In the genomic region with DNA sequence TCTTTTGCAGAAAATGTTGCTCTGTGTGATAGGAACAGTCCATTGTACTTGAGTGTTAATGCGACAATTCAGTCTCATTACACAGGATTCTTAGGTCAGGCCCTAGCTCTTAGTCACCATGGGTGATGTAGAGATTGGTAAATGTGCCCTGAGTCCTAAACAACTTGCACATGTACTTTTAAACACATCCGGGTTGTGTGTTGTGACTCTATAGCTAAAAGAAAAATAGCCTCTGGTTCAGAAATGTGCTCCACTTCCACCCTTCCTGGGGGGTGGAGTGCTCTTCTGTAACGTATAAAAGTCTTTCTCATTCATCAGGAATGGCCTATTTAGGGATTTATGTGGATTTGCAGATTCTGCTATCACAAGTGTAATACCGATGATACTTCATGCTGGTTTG, we compare ENCODE assay signal across 22 cellular contexts. TPM values are rescaled to one million over a fixed set of nuclear protein-coding genes. Genes with fewer than 3 reads are reported as not detected.
DNase-seq lines count a peak whose midpoint lies in the region; TF ChIP-seq lines count a peak whose summit lies in the region.
"Had no signal": no experiment of that assay in that cellular context is flagged by ENCODE, and none has a peak within 500 bp of the region (broad histone marks: within the 10 kb centered on the region; RNA-seq: fewer than 3 reads in every experiment).

No MANE protein-coding gene starts in this region.

- H4K20me1 ChIP-seq in GM23248 (ENCODE audit: insufficient read depth) (no peaks in the 10 kb centered on the region), fibroblast of lung (ENCODE audit: control insufficient read depth, extremely low read depth, insufficient read depth, low read length) (no peaks in the 10 kb centered on the region)

- peaks cover 22% of the 10 kb centered on the region for H3K79me2 ChIP-seq in GM23248 (ENCODE audit: insufficient read depth)
- H3K79me2 ChIP-seq in fibroblast of lung (ENCODE audit: control insufficient read depth, insufficient read depth, low read length) = peaks cover 22% of the 10 kb centered on the region

- H3K36me3 ChIP-seq in GM23248 (ENCODE audit: low read depth) (no peaks in the 10 kb centered on the region), fibroblast of lung (ENCODE audit: control insufficient read depth, insufficient read depth, low read length) (no peaks in the 10 kb centered on the region), sigmoid colon (no peaks in the 10 kb centered on the region), transverse colon (no peaks in the 10 kb centered on the region)
- H3K36me3 ChIP-seq: breast epithelium, left lung, neural progenitor cell had no signal

- H3K27ac ChIP-seq in GM23248 = peak overlapping the region; percentile 71
- no peak overlapping the region for H3K27ac ChIP-seq in fibroblast of lung (ENCODE audit: insufficient read depth, low read length)
- H3K27ac ChIP-seq in sigmoid colon = no peak overlapping the region
- H3K27ac ChIP-seq in transverse colon = no peak overlapping the region
- H3K27ac ChIP-seq: BLaER1 treated with 17β-estradiol and CSF1 and Interleukin-3, amounts not matched to agents 10 nM and 100 nM; breast epithelium; left lung; neural progenitor cell; psoas muscle had no signal

- H3K27me3 ChIP-seq in GM23248 (replicated peaks; ENCODE audit: insufficient read depth) (no peaks in the 10 kb centered on the region), fibroblast of lung (ENCODE audit: control insufficient read depth, insufficient read depth, low read length) (no peaks in the 10 kb centered on the region), sigmoid colon (no peaks in the 10 kb centered on the region), transverse colon (no peaks in the 10 kb centered on the region)
- H3K27me3 ChIP-seq: breast epithelium had no signal

- H3K4me3 ChIP-seq in GM23248 (0 out of 2 replicates have a peak overlapping the region, but pooled peaks have one; percentile 12), fibroblast of lung (replicated peaks in 1 of 4; ENCODE audit: control extremely low read depth in 1 of 4, insufficient read depth in 1 of 4, low read depth in 3 of 4, low read length in 4 of 4) (no peak overlapping the region), skeletal muscle cell (ENCODE audit: low read depth, low read length) (no peak overlapping the region), sigmoid colon (no peak overlapping the region), transverse colon (no peak overlapping the region)
- H3K4me3 ChIP-seq: BLaER1 treated with 17β-estradiol and CSF1 and Interleukin-3, amounts not matched to agents 10 nM and 100 nM; breast epithelium; left lung; neural progenitor cell; psoas muscle; spleen had no signal

- no peaks in the 10 kb centered on the region for H3K9me3 ChIP-seq in GM23248 (ENCODE audit: low read depth)
- H3K9me3 ChIP-seq in fibroblast of lung (ENCODE audit: control insufficient read depth, insufficient read depth, low read depth, low read length) = no peaks in the 10 kb centered on the region
- H3K9me3 ChIP-seq in sigmoid colon = no peaks in the 10 kb centered on the region
- H3K9me3 ChIP-seq in transverse colon = no peaks in the 10 kb centered on the region
- H3K9me3 ChIP-seq: BLaER1 treated with 17β-estradiol and CSF1 and Interleukin-3, amounts not matched to agents 10 nM and 100 nM; breast epithelium; left lung; psoas muscle; spleen had no signal

- TF ChIP-seq CTCF in fibroblast of lung (conservative IDR thresholded peaks at IDR 0.05 in 1 of 2, IDR thresholded peaks at IDR 0.05 in 1 of 2; ENCODE audit: low read depth in 1 of 2, low read length in 2 of 2) (no peak), sigmoid colon (IDR thresholded peaks at IDR 0.05) (no peak), transverse colon (IDR thresholded peaks at IDR 0.05) (no peak)

- peaks cover 43% of the 10 kb centered on the region for H3K4me1 ChIP-seq in GM23248 (ENCODE audit: insufficient read depth)
- peaks cover 14% of the 10 kb centered on the region for H3K4me1 ChIP-seq in fibroblast of lung (ENCODE audit: control insufficient read depth, extremely low read depth, insufficient read depth, low read length)
- peaks cover 0 to 47% (median 33%) of the 10 kb centered on the region in 4 donors for H3K4me1 ChIP-seq in sigmoid colon
- peaks cover 0 to 28% (median 15%) of the 10 kb centered on the region in 4 donors for H3K4me1 ChIP-seq in transverse colon
- H3K4me1 ChIP-seq: psoas muscle had no signal

- DNase-seq in GM23248 (peak; percentile 86), amniotic epithelial cell (ENCODE audit: low read depth) (peak; percentile 24), fibroblast of lung (ENCODE audit: low read depth in 2 of 2) (peak; percentile 54 to 70), skeletal muscle cell (ENCODE audit: low read depth) (peak; percentile 38), sigmoid colon (no peak), transverse colon (no peak)
- no peak for DNase-seq in effector CD4-positive, alpha-beta T cell
- DNase-seq: erythroblast; KG1; left lung; midbrain; NCI-H1694 treated with DMSO at 0.1 percent for 48 hours; NCI-H69; psoas muscle; spleen; stimulated activated CD4-positive, alpha-beta T cell treated with anti-CD3 and anti-CD28 coated beads, Interleukin-4, amount 100 ng/mL, for 4 hours; stimulated activated naive CD8-positive, alpha-beta T cell treated with anti-CD3 and anti-CD28 coated beads, Interleukin-15, amount 100 ng/mL, for 72 hours; SW 1271; trophoblast cell had no signal

- peak overlapping the region; percentile 19 for H3K4me2 ChIP-seq in GM23248 (ENCODE audit: unreplicated experiment)
- H3K4me2 ChIP-seq in fibroblast of lung (ENCODE audit: extremely low read depth, insufficient read depth, low read length) = no peak overlapping the region
- H3K4me2 ChIP-seq: neural progenitor cell had no signal

- in situ Hi-C loops in GM23248 (cut with MboI) (no loop called here), transverse colon (cut with MboI; ENCODE audit: low pct_ligation_motif_present in 1 of 4, low pct_unique_long_range_greater_than_20kb in 1 of 4, low sequenced_read_pairs in 3 of 4) (no loop called here)

- no peaks in the 10 kb centered on the region for H3K9me2 ChIP-seq in GM23248 (ENCODE audit: insufficient read depth)

- 0 out of 2 replicates have a peak overlapping the region, but pooled peaks have one; percentile 3 for H2AFZ ChIP-seq in GM23248
- H2AFZ ChIP-seq in fibroblast of lung (ENCODE audit: low read length) = no peak overlapping the region
- H2AFZ ChIP-seq: neural progenitor cell had no signal

- H3F3A ChIP-seq in GM23248 (ENCODE audit: insufficient read depth) = peaks cover 43% of the 10 kb centered on the region

- H3K9ac ChIP-seq in GM23248 (peak overlapping the region; percentile 23; the same call in 1 of the 2 replicates), fibroblast of lung (ENCODE audit: insufficient read depth, low read length) (no peak overlapping the region)
- H3K9ac ChIP-seq: BLaER1 treated with 17β-estradiol and CSF1 and Interleukin-3, amounts not matched to agents 10 nM and 100 nM; neural progenitor cell had no signal

- intact Hi-C loops in sigmoid colon (cut with DNase I) (no loop called here), transverse colon (cut with DNase I; ENCODE audit: low total_unique reads) (loop anchor here (10.0 kb wide), 1 partner anchor 59 kb away; no protein-coding TSS in a partner anchor)

- 8 to 12% methylated on average over 4 of the region's 4 CpGs for WGBS in GM23248 (ENCODE audit: low coverage in 1 of 2, low lambda C conversion rate in 2 of 2, missing lambda C conversion rate in 2 of 2), 2 experiments
- 57 to 80% methylated on average over 4 of the region's 4 CpGs for WGBS in sigmoid colon, 2 donors
- WGBS in transverse colon (ENCODE audit: low coverage in 1 of 2), 2 donors = 79 to 88% methylated on average over 2 to 4 of the region's 4 CpGs

- TF ChIP-seq EP300 in sigmoid colon (IDR thresholded peaks at IDR 0.05) (no peak), transverse colon (IDR thresholded peaks at IDR 0.05; ENCODE audit: low read depth) (no peak)

- TF ChIP-seq POLR2A in sigmoid colon (IDR thresholded peaks at IDR 0.05) = no peak
- no peak for TF ChIP-seq POLR2A in transverse colon (IDR thresholded peaks at IDR 0.05)

RNA-seq across cellular contexts. Expression of a gene that starts 5.2 kb away (rescaled TPM):
- 4.6 and 7.6 TPM in 2 replicates for total RNA-seq in GM23248 (2014; rRNA removed; shearing (Covaris generic))
- polyA plus RNA-seq in GM23248 (2016; fragmentation: Nextera tagmentation; extraction: Ambion mirVana) (2.4 and 4.1 TPM in 2 replicates), fibroblast of lung (10.1 and 24.6 TPM in 2 replicates), sigmoid colon (10 to 100 TPM; 15.6 to 20.6 (median 18.1) TPM)
- total RNA-seq in fibroblast of lung (11.6 and 12.8 TPM in 2 replicates), sigmoid colon (10 to 100 TPM; 16.1 to 29.4 (median 21.7) TPM), transverse colon (100 to 1,000 TPM in 2 of 4 donors, 10 to 100 TPM in 2; 85.1 to 612 (median 228) TPM)
- 4.7 and 11.8 TPM in 2 replicates for polyA plus RNA-seq in fibroblast of lung (2012)
- 7.5 and 13.5 TPM in 2 replicates for polyA minus RNA-seq in fibroblast of lung (ENCODE audit: low replicate concordance)

Comparison
In these comparisons a context has a peak if more than half of its experiments do, and no peak if none do; other contexts are left out.
1. DNase-seq: peak in GM23248 (single experiment), amniotic epithelial cell (single experiment), fibroblast of lung (2 of 2) and skeletal muscle cell (single experiment); none in effector CD4-positive, alpha-beta T cell (single experiment), sigmoid colon (single experiment) and transverse colon (single experiment).